14 cellular contexts compared by ENCODE assay signal in the genomic region with DNA sequence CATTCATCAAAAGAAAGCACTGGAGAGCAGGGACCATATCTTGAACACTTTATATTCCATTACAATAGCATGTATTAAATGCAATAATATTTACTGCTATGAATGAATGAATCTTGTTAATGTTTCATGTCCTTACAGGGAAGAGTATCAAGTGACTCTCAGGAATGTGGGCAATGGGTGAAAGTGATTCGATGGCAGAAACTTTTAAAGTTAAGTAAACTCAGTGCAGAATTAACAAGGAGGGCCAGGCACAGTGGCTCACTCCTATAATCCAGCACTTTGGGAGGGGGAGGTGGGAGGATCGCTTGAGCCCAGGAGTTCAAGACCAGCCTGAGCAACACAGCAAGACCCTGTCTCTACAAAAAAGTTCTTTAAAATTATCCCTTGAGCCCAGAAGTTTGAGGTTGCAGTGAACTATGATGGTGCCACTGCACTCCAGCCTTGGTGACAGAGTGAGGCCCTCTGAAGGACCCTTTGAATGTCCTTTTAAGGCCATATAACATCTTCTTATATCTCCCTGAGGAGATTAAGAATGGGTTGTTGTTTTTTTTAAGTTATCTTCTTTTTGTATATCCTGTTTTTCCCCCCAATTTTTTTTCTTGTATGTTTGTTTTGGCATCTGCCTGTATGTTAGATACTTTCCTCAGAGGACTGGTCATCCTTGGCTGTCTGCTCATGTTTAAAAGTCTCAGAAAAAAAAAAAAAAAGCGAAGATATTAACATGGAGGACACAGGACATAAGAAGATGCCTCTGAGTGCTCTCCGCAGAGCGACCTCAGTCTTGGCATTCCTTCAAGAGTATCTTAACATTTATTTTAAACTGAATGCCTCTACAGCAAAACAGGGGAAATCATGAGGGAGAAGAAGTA. TPM values are rescaled to one million over a fixed set of nuclear protein-coding genes. Genes with fewer than 3 reads are reported as not detected.
DNase-seq lines count a peak whose midpoint lies in the region; ATAC-seq and TF ChIP-seq lines count a peak whose summit lies in the region.
"Had no signal": no experiment of that assay in that cellular context is flagged by ENCODE, and none has a peak within 500 bp of the region (broad histone marks: within the 10 kb centered on the region; RNA-seq: fewer than 3 reads in every experiment).

No MANE protein-coding gene starts in this region.

- H3K4me3 ChIP-seq in Caco-2 (ENCODE audit: low read depth, low read length) (no peak overlapping the region), PC-9 (no peak overlapping the region), psoas muscle (no peak overlapping the region), SK-N-SH (ENCODE audit: low read depth in 2 of 2, low read length in 1 of 2) (no peak overlapping the region)
- H3K4me3 ChIP-seq: SK-N-MC had no signal

- H3K4me2 ChIP-seq in PC-9 (0 out of 2 replicates have a peak overlapping the region, but pooled peaks have one; percentile 13), SK-N-SH (no peak overlapping the region)

- no peaks in the 10 kb centered on the region for H3K36me3 ChIP-seq in Caco-2 (ENCODE audit: control insufficient read depth, insufficient read depth, low read length)
- no peaks in the 10 kb centered on the region for H3K36me3 ChIP-seq in PC-9 (ENCODE audit: low read depth)
- no peaks in the 10 kb centered on the region for H3K36me3 ChIP-seq in psoas muscle (ENCODE audit: insufficient read depth in 1 of 2, low read depth in 1 of 2)
- no peaks in the 10 kb centered on the region for H3K36me3 ChIP-seq in SK-N-SH (replicated peaks in 1 of 2; ENCODE audit: control insufficient read depth in 1 of 2, insufficient read depth in 2 of 2, low read length in 1 of 2)

- H3K9me3 ChIP-seq in Caco-2 (no peaks in the 10 kb centered on the region), PC-9 (ENCODE audit: insufficient read depth, low read depth) (no peaks in the 10 kb centered on the region), psoas muscle (no peaks in the 10 kb centered on the region), SK-N-SH (no peaks in the 10 kb centered on the region)

- H3K27ac ChIP-seq in PC-9: no peak overlapping the region
- H3K27ac ChIP-seq in psoas muscle: peak overlapping the region; percentile 21
- peak overlapping the region in 1 of 2 experiments; percentile 36; a peak in 1 of 4 replicates for H3K27ac ChIP-seq in SK-N-SH (ENCODE audit: low read depth in 2 of 2, low read length in 1 of 2)
- H3K27ac ChIP-seq in caudate nucleus (ENCODE audit: low read depth, low read length): no peak overlapping the region
- H3K27ac ChIP-seq: HL-60, SK-N-MC had no signal

- no peak for DNase-seq in Caco-2
- no peak for DNase-seq in PC-9
- no peak for DNase-seq in glutamatergic neuron
- no peak for DNase-seq in psoas muscle
- DNase-seq in SK-N-SH: no peak
- DNase-seq in caudate nucleus (lab: John Stamatoyannopoulos, UW): no peak
- DNase-seq: Calu3; CD4-positive, alpha-beta T cell; HCEC 1CT; NCI-H1417 treated with DMSO at 0.1 percent for 48 hours; NCI-H1930 had no signal

- intact Hi-C loops in Caco-2 (cut with micrococcal nuclease; ENCODE audit: unreplicated experiment): no loop called here
- intact Hi-C loops in PC-9 (cut with micrococcal nuclease; ENCODE audit: unreplicated experiment): no loop called here
- intact Hi-C loops in psoas muscle (cut with DNase I): no loop called here

- no peaks in the 10 kb centered on the region for H3K9me2 ChIP-seq in PC-9 (ENCODE audit: insufficient read depth)
- H3K9me2 ChIP-seq in SK-N-SH: no peaks in the 10 kb centered on the region

- BruUV-seq in Caco-2 (replicated peaks; lab: Mats Ljungman, UMichigan) (no TSS peak), PC-9 (replicated peaks; lab: Mats Ljungman, UMichigan) (no TSS peak)

- no peak for TF ChIP-seq EP300 in SK-N-SH (IDR thresholded peaks at IDR 0.05; ENCODE audit: borderline replicate concordance in 1 of 2, low read depth in 1 of 2, low read length in 1 of 2)

- H3K27me3 Mint-ChIP-seq in Caco-2 (ENCODE audit: insufficient read depth, unreplicated experiment) (no peaks in the 10 kb centered on the region), glutamatergic neuron (ENCODE audit: unreplicated experiment) (peaks cover 2% of the 10 kb centered on the region)

- H3K9me3 Mint-ChIP-seq in Caco-2 (ENCODE audit: unreplicated experiment): no peaks in the 10 kb centered on the region
- H3K9me3 Mint-ChIP-seq in glutamatergic neuron (ENCODE audit: unreplicated experiment): no peaks in the 10 kb centered on the region
- H3K9me3 Mint-ChIP-seq: CD4-positive, alpha-beta T cell had no signal

- H2AFZ ChIP-seq in PC-9 (no peak overlapping the region), SK-N-SH (ENCODE audit: low read depth) (no peak overlapping the region)

- H3K9ac ChIP-seq in SK-N-SH: no peak overlapping the region

- 50 to 65% (median 58%) methylated on average over 5 of the region's 5 CpGs for WGBS in psoas muscle, 3 donors
- WGBS in SK-N-SH (ENCODE audit: low lambda C conversion rate): 87% methylated on average over 5 of the region's 5 CpGs

- no peaks in the 10 kb centered on the region for H3K27me3 ChIP-seq in Caco-2 (replicated peaks; ENCODE audit: control insufficient read depth, insufficient read depth, low read length)
- H3K27me3 ChIP-seq in PC-9 (ENCODE audit: insufficient read depth, low read depth): no peaks in the 10 kb centered on the region
- H3K27me3 ChIP-seq in psoas muscle (ENCODE audit: insufficient read depth in 3 of 3, low read length in 2 of 3): peaks cover 0 to 16% (median 2%) of the 10 kb centered on the region in 3 donors
- no peaks in the 10 kb centered on the region for H3K27me3 ChIP-seq in SK-N-SH (ENCODE audit: insufficient read depth)

- H3K4me3 Mint-ChIP-seq in Caco-2 (ENCODE audit: unreplicated experiment) (no peak overlapping the region), glutamatergic neuron (ENCODE audit: unreplicated experiment) (peak overlapping the region; percentile 52)
- H3K4me3 Mint-ChIP-seq: CD4-positive, alpha-beta T cell had no signal

- CTCF ChIA-PET in Caco-2 (lab: Charles Lee) (no interaction called here), PC-9 (lab: Charles Lee) (interaction anchor here (0.8 kb wide), 1 partner anchor 486 kb away, joined by 4 read pairs; no protein-coding TSS in a partner anchor), SK-N-SH (lab: Yijun Ruan, JAX) (interaction anchor here (0.6 to 1.0 kb wide), 2 partner anchors 36 to 620 kb away, joined by 3 to 4 read pairs; no protein-coding TSS in a partner anchor)

- H3F3A ChIP-seq in PC-9 (ENCODE audit: insufficient read depth, low read depth) (no peaks in the 10 kb centered on the region), SK-N-SH (replicated peaks; ENCODE audit: insufficient read depth) (peaks cover 36% of the 10 kb centered on the region)

- H3K4me1 ChIP-seq in Caco-2 (peaks cover 8% of the 10 kb centered on the region), PC-9 (replicated peaks; ENCODE audit: insufficient read depth) (peaks cover 14% of the 10 kb centered on the region), psoas muscle (no peaks in the 10 kb centered on the region), SK-N-SH (ENCODE audit: control insufficient read depth in 1 of 2, insufficient read depth in 2 of 2, low read depth in 1 of 2, low read length in 1 of 2) (peaks cover 16% of the 10 kb centered on the region in 2 experiments; a peak in 3 of 4 replicates)

- H4K20me1 ChIP-seq in PC-9 (ENCODE audit: insufficient read depth) (no peaks in the 10 kb centered on the region), SK-N-SH (ENCODE audit: insufficient read depth) (no peaks in the 10 kb centered on the region)

- H3K79me2 ChIP-seq in PC-9 (ENCODE audit: low read depth) (no peaks in the 10 kb centered on the region), SK-N-SH (ENCODE audit: insufficient read depth) (no peaks in the 10 kb centered on the region)

- POLR2A ChIA-PET in Caco-2 (lab: Charles Lee): no interaction called here
- POLR2A ChIA-PET in PC-9 (lab: Charles Lee; ENCODE audit: unreplicated experiment): no interaction called here
- POLR2A ChIA-PET in SK-N-SH (lab: Yijun Ruan, JAX): interaction anchor here (0.6 kb wide), 1 partner anchor 174 kb away, joined by 3 read pairs; no protein-coding TSS in a partner anchor

- H3K36me3 Mint-ChIP-seq in Caco-2 (ENCODE audit: insufficient read depth, unreplicated experiment) (no peaks in the 10 kb centered on the region), glutamatergic neuron (ENCODE audit: unreplicated experiment) (no peaks in the 10 kb centered on the region)

- H3K4me1 Mint-ChIP-seq in Caco-2 (ENCODE audit: low read depth, unreplicated experiment): no peaks in the 10 kb centered on the region
- peaks cover 20% of the 10 kb centered on the region for H3K4me1 Mint-ChIP-seq in glutamatergic neuron (ENCODE audit: low read depth, unreplicated experiment)

- TF ChIP-seq CTCF in Caco-2 (IDR thresholded peaks at IDR 0.05; ENCODE audit: insufficient read depth in 1 of 2, low read depth in 1 of 2, low read length in 1 of 2, severe bottlenecking in 1 of 2, unreplicated experiment in 1 of 2) (no peak), PC-9 (conservative IDR thresholded peaks at IDR 0.05) (no peak), glutamatergic neuron (IDR thresholded peaks at IDR 0.05; ENCODE audit: partially characterized antibody, unreplicated experiment) (no peak), psoas muscle (IDR thresholded peaks at IDR 0.05) (no peak), SK-N-SH (IDR thresholded peaks at IDR 0.05) (no peak)

- H3K27ac Mint-ChIP-seq in Caco-2 (ENCODE audit: unreplicated experiment) (peak overlapping the region; percentile 25), glutamatergic neuron (ENCODE audit: unreplicated experiment) (no peak overlapping the region)
- H3K27ac Mint-ChIP-seq: CD4-positive, alpha-beta T cell had no signal

- no peak for TF ChIP-seq RAD21 in SK-N-SH (IDR thresholded peaks at IDR 0.05; ENCODE audit: low read length)

- ATAC-seq in psoas muscle (no peak), HG02798 (IDR thresholded peaks at IDR 0.05; ENCODE audit: poor library complexity, unreplicated experiment) (no peak)

TF ChIP-seq in SK-N-SH, 30 proteins besides CTCF, POLR2A, EP300 and RAD21:
- no peak for TF ChIP-seq RXRA (IDR thresholded peaks at IDR 0.05; ENCODE audit: borderline replicate concordance, low read depth)
- no peak for TF ChIP-seq RCOR1 (IDR thresholded peaks at IDR 0.05; ENCODE audit: low read length)

RNA-seq across cellular contexts. Expression of gene FSIP1, which starts 9.6 kb away (rescaled TPM):
- total RNA-seq in Caco-2 (2022) (1.3 and 2.1 TPM in 2 replicates), PC-9 (2021) (0.63 and 1.2 TPM in 2 replicates), glutamatergic neuron (ENCODE audit: unreplicated experiment) (1.5 TPM), psoas muscle (1 to 10 TPM in 2 of 4 donors, under 1 TPM in 1, not detected in 1; 0.68 to 2.4 (median 1.2) TPM)
- polyA plus RNA-seq in psoas muscle (under 1 TPM; 0.04 to 0.59 (median 0.07) TPM), SK-N-SH (2012; rRNA removed) (0.43 and 0.45 TPM in 2 replicates)
- polyA plus RNA-seq in SK-N-SH (2012; cell fraction: cytosol; rRNA removed): 0.49 and 0.59 TPM in 2 replicates
- polyA plus RNA-seq in SK-N-SH (2012; cell fraction: nucleus; rRNA removed): 0.43 and 0.85 TPM in 2 replicates
